Comparison of ENCODE assay signal across 29 cellular contexts in the genomic region with DNA sequence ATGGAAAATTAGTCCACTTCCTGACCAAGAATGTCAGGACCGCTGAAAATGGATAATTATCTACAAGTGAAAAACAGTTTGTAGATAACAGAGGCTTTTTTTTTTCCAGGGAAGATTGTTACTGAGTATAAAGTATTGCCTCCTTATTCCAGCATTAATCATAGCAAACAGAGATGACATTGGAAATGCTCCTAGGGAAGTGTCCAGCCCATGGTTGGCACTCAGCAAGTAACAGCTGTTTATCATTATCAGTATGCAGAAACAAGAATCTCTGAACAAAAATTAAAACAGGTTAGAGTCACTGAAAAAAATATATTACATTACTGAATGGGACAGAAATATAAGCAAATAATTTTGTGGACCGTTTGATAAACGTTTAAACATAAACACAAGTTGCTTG. TPM values are rescaled to one million over a fixed set of nuclear protein-coding genes. Genes with fewer than 3 reads are reported as not detected.
DNase-seq lines count a peak whose midpoint lies in the region; ATAC-seq and TF ChIP-seq lines count a peak whose summit lies in the region.
"Had no signal": no experiment of that assay in that cellular context is flagged by ENCODE, and none has a peak within 500 bp of the region (broad histone marks: within the 10 kb centered on the region; RNA-seq: fewer than 3 reads in every experiment).

No MANE protein-coding gene starts in this region.

- ATAC-seq in GM18517 (IDR thresholded peaks at IDR 0.05; ENCODE audit: unreplicated experiment) (no peak), HG03432 (IDR thresholded peaks at IDR 0.05; ENCODE audit: unreplicated experiment) (no peak), HG03280 (IDR thresholded peaks at IDR 0.05; ENCODE audit: unreplicated experiment) (no peak), HG03460 (IDR thresholded peaks at IDR 0.05; ENCODE audit: unreplicated experiment) (no peak)
- ATAC-seq: activated CD8-positive, alpha-beta memory T cell treated with anti-CD3 and anti-CD28 coated beads, Interleukin-2, amount 10 ng/mL, durations not matched to agents 7 days and 5 days; activated T-cell treated with anti-CD3 and anti-CD28 coated beads, Interleukin-2, amount 50 U/mL, for 4 hours; CD8-positive, alpha-beta T cell; HepG2; naive thymus-derived CD4-positive, alpha-beta T cell; right lobe of liver had no signal

- H3K9ac ChIP-seq in rectal smooth muscle tissue (ENCODE audit: low read length), result no peak overlapping the region

- H3K4me1 ChIP-seq in rectal smooth muscle tissue (ENCODE audit: control insufficient read depth, insufficient read depth, low read length), result peaks cover 8% of the 10 kb centered on the region
- H3K4me1 ChIP-seq: HAP-1, right lobe of liver had no signal

- H3K36me3 ChIP-seq in rectal smooth muscle tissue (ENCODE audit: control insufficient read depth, insufficient read depth, low read length), result no peaks in the 10 kb centered on the region
- H3K36me3 ChIP-seq: HAP-1, left ventricle myocardium inferior, right lobe of liver had no signal

- H3K4me3 ChIP-seq in AG09309 (ENCODE audit: control insufficient read depth, low read depth, low read length), result no peak overlapping the region
- H3K4me3 ChIP-seq in fibroblast of mammary gland (ENCODE audit: control insufficient read depth, low read depth, low read length), result no peak overlapping the region
- H3K4me3 ChIP-seq in rectal smooth muscle tissue (ENCODE audit: low read length), result no peak overlapping the region
- H3K4me3 ChIP-seq: HAP-1, left ventricle myocardium inferior, right lobe of liver had no signal

- no peaks in the 10 kb centered on the region for H3K27me3 ChIP-seq in rectal smooth muscle tissue (ENCODE audit: control insufficient read depth, insufficient read depth, low read length)
- H3K27me3 ChIP-seq: right lobe of liver had no signal

- no peak for TF ChIP-seq CTCF in AG09309 (IDR thresholded peaks at IDR 0.05; ENCODE audit: control insufficient read depth, insufficient read depth, low read depth, low read length, missing control alignments)
- TF ChIP-seq CTCF in fibroblast of mammary gland (conservative IDR thresholded peaks at IDR 0.05; ENCODE audit: control insufficient read depth, insufficient read depth, low read depth, low read length), result no peak

- DNase-seq in AG09309 (ENCODE audit: low read depth), result peak; percentile 17
- DNase-seq in RPMI7951 (ENCODE audit: low read depth), result peak; percentile 14
- DNase-seq in fibroblast of mammary gland (ENCODE audit: low read depth), result peak; percentile 16
- DNase-seq: 8988T; activated CD8-positive, alpha-beta memory T cell treated with anti-CD3 and anti-CD28 coated beads, Interleukin-2, amount 10 ng/mL, durations not matched to agents 7 days and 5 days; activated gamma-delta T cell; activated naive CD8-positive, alpha-beta T cell treated with anti-CD3 and anti-CD28 coated beads, Interleukin-2, amount 10 ng/mL, durations not matched to agents 7 days and 5 days; activated T-cell treated with anti-CD3 and anti-CD28 coated beads, Interleukin-2, amount 50 U/mL, for 4 hours; CD8-positive, alpha-beta T cell; cerebellar nuclear complex; EL; Karpas-422; left ventricle myocardium inferior; naive thymus-derived CD4-positive, alpha-beta T cell; NCI-H1930; NCI-H2171 treated with DMSO at 0.1 percent for 48 hours; NCI-H510A; nucleus accumbens; right lobe of liver; stimulated activated CD4-positive, alpha-beta T cell treated with anti-CD3 and anti-CD28 coated beads, Interleukin-4, amount 100 ng/mL, for 24 hours; trophoblast cell had no signal

- H3K27ac ChIP-seq in rectal smooth muscle tissue (ENCODE audit: low read depth, low read length), result peak overlapping the region; percentile 44
- H3K27ac ChIP-seq: left ventricle myocardium inferior, right lobe of liver had no signal

RNA-seq across cellular contexts. Expression of gene FGL2, which starts 14.6 kb away (rescaled TPM):
- total RNA-seq in RPMI7951 (2014; rRNA removed; shearing (Covaris generic)), result 0.20 TPM in 1 of 2 replicates, not detected in the other
- total RNA-seq: progenitor cell of endocrine pancreas had no signal
